ENCODE assay signal across 8 cellular contexts in the genomic region with DNA sequence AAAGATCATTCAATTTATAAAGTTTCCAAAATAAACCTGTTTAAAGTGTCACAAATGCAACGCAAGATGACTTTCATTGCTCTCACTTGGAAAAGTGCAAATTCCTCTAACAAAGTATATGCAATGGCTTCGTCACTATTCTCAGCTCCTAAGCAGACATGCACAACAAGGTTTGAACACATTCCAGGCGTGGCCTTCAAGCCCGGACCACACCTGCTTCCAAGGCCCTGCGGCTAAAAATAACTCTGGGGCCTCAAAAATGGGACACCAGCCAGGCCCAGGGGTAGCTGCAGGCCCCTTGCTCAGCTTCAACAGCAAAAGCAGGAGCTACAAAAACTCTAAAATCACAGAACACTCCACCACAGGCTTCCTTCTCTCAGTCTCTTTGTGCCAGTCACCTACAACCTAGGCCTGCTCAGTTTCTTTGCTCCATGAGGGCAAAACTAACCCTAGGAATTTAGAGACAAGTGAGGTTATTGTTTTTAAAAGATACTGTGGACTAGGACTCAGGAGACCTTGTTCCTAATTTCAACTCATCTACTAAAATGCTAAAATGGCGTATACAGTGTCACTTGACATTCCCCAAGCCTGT. TPM values are rescaled to one million over a fixed set of nuclear protein-coding genes. Genes with fewer than 3 reads are reported as not detected.
DNase-seq lines count a peak whose midpoint lies in the region; ATAC-seq, FAIRE-seq and TF ChIP-seq lines count a peak whose summit lies in the region.

No MANE protein-coding gene starts in this region.

- no peaks in the 10 kb centered on the region for H3K27me3 ChIP-seq in mesendoderm (ENCODE audit: insufficient read depth, low read length, poor library complexity)

- no peak overlapping the region for H3K4me2 ChIP-seq in mesendoderm (ENCODE audit: low read length)

- DNase-seq in stimulated activated naive CD8-positive, alpha-beta T cell treated with anti-CD3 and anti-CD28 coated beads, Interleukin-15, amount 100 ng/mL, for 72 hours = no peak
- no peak for DNase-seq in mesendoderm
- no peak for DNase-seq in amygdala (lab: John Stamatoyannopoulos, UW)
- DNase-seq in HTR-8/SVneo (ENCODE audit: insufficient read length, low spot score) = no peak

- ATAC-seq in stimulated activated naive CD8-positive, alpha-beta T cell treated with anti-CD3 and anti-CD28 coated beads, Interleukin-15, amount 100 ng/mL, for 72 hours = no peak
- ATAC-seq in HG03280 (IDR thresholded peaks at IDR 0.05; ENCODE audit: unreplicated experiment) (no peak), GM21360 (IDR thresholded peaks at IDR 0.05; ENCODE audit: unreplicated experiment) (no peak)

- no CpG with 5 or more reads among the region's 6 CpGs for WGBS in mesendoderm (ENCODE audit: extremely low coverage, insufficient coverage, low lambda C conversion rate)

- H3K4me1 Mint-ChIP-seq in stimulated activated naive CD8-positive, alpha-beta T cell treated with anti-CD3 and anti-CD28 coated beads, Interleukin-15, Interleukin-2, amounts not matched to agents 100 ng/mL and 50 ng/mL, for 24 hours (ENCODE audit: low read depth) = peaks cover 63% of the 10 kb centered on the region
- H3K4me1 Mint-ChIP-seq in stimulated activated naive CD8-positive, alpha-beta T cell treated with anti-CD3 and anti-CD28 coated beads, Interleukin-15, amount 100 ng/mL, for 72 hours = peaks cover 51% of the 10 kb centered on the region
- peaks cover 41% of the 10 kb centered on the region for H3K4me1 Mint-ChIP-seq in brain

- no peaks in the 10 kb centered on the region for H3K79me2 ChIP-seq in mesendoderm (ENCODE audit: control insufficient read depth, insufficient read depth, low read length)

- no peak overlapping the region for H2AK5ac ChIP-seq in mesendoderm (ENCODE audit: low read length)

- H3K36me3 ChIP-seq in mesendoderm (ENCODE audit: control insufficient read depth, insufficient read depth, low read length) = no peaks in the 10 kb centered on the region

- no peak overlapping the region for H3K4me3 Mint-ChIP-seq in stimulated activated naive CD8-positive, alpha-beta T cell treated with anti-CD3 and anti-CD28 coated beads, Interleukin-15, Interleukin-2, amounts not matched to agents 100 ng/mL and 50 ng/mL, for 24 hours
- H3K4me3 Mint-ChIP-seq in stimulated activated naive CD8-positive, alpha-beta T cell treated with anti-CD3 and anti-CD28 coated beads, Interleukin-15, amount 100 ng/mL, for 72 hours = no peak overlapping the region
- peak overlapping the region in 2 of 5 experiments; percentile 8 to 33 for H3K4me3 Mint-ChIP-seq in brain

- no peak overlapping the region for H4K5ac ChIP-seq in mesendoderm (ENCODE audit: low read length)

- H2BK15ac ChIP-seq in mesendoderm (replicated peaks; ENCODE audit: low read depth) = no peak overlapping the region

- H2BK5ac ChIP-seq in mesendoderm (ENCODE audit: low read length) = no peak overlapping the region

- H3K9ac ChIP-seq in mesendoderm (ENCODE audit: low read length) = no peak overlapping the region

- no peaks in the 10 kb centered on the region for H3K4me1 ChIP-seq in mesendoderm (ENCODE audit: control insufficient read depth, low read depth, low read length)

- H3K79me1 ChIP-seq in mesendoderm (ENCODE audit: low read length) = no peaks in the 10 kb centered on the region

- H3K27me3 Mint-ChIP-seq in stimulated activated naive CD8-positive, alpha-beta T cell treated with anti-CD3 and anti-CD28 coated beads, Interleukin-15, Interleukin-2, amounts not matched to agents 100 ng/mL and 50 ng/mL, for 24 hours = no peaks in the 10 kb centered on the region
- H3K27me3 Mint-ChIP-seq in stimulated activated naive CD8-positive, alpha-beta T cell treated with anti-CD3 and anti-CD28 coated beads, Interleukin-15, amount 100 ng/mL, for 72 hours = no peaks in the 10 kb centered on the region
- H3K27me3 Mint-ChIP-seq in brain = no peaks in the 10 kb centered on the region

- no peak overlapping the region for H4K8ac ChIP-seq in mesendoderm (ENCODE audit: low read depth, low read length)

- TF ChIP-seq CTCF in brain (conservative IDR thresholded peaks at IDR 0.05) = no peak

- FAIRE-seq in HTR-8/SVneo (lab: Jason Lieb, UNC) = no peak

- H3K23ac ChIP-seq in mesendoderm (ENCODE audit: low read length) = no peak overlapping the region

- peak overlapping the region; percentile 82 for H3K27ac Mint-ChIP-seq in stimulated activated naive CD8-positive, alpha-beta T cell treated with anti-CD3 and anti-CD28 coated beads, Interleukin-15, Interleukin-2, amounts not matched to agents 100 ng/mL and 50 ng/mL, for 24 hours
- peak overlapping the region in 1 of 2 donors; percentile 31 for H3K27ac Mint-ChIP-seq in stimulated activated naive CD8-positive, alpha-beta T cell treated with anti-CD3 and anti-CD28 coated beads, Interleukin-15, amount 100 ng/mL, for 72 hours
- H3K27ac Mint-ChIP-seq in brain = peak overlapping the region; percentile 13 to 90 (median 67)

- H3K18ac ChIP-seq in mesendoderm (ENCODE audit: low read length) = no peak overlapping the region

- no peaks in the 10 kb centered on the region for H3K9me3 Mint-ChIP-seq in stimulated activated naive CD8-positive, alpha-beta T cell treated with anti-CD3 and anti-CD28 coated beads, Interleukin-15, Interleukin-2, amounts not matched to agents 100 ng/mL and 50 ng/mL, for 24 hours
- H3K9me3 Mint-ChIP-seq in stimulated activated naive CD8-positive, alpha-beta T cell treated with anti-CD3 and anti-CD28 coated beads, Interleukin-15, amount 100 ng/mL, for 72 hours = peaks cover 0 to 3% of the 10 kb centered on the region in 2 donors
- no peaks in the 10 kb centered on the region for H3K9me3 Mint-ChIP-seq in brain

- peak overlapping the region; percentile 79 for H3K4ac ChIP-seq in mesendoderm (ENCODE audit: low read depth, low read length)

- H3K36me3 Mint-ChIP-seq in stimulated activated naive CD8-positive, alpha-beta T cell treated with anti-CD3 and anti-CD28 coated beads, Interleukin-15, Interleukin-2, amounts not matched to agents 100 ng/mL and 50 ng/mL, for 24 hours (ENCODE audit: low read depth) = peaks cover 11% of the 10 kb centered on the region
- peaks cover 14% of the 10 kb centered on the region for H3K36me3 Mint-ChIP-seq in brain

- H3K56ac ChIP-seq in mesendoderm (ENCODE audit: low read length) = no peak overlapping the region

- H3K27ac ChIP-seq in mesendoderm (ENCODE audit: low read depth, low read length) = no peak overlapping the region

- no peak overlapping the region for H2BK120ac ChIP-seq in mesendoderm (ENCODE audit: low read depth, low read length)

- no peak overlapping the region for H3K4me3 ChIP-seq in mesendoderm (ENCODE audit: low read length)

RNA-seq across cellular contexts. Expression of a gene that starts 29.3 kb away (rescaled TPM):
- polyA plus RNA-seq in brain (ENCODE audit: insufficient read depth, low read depth, low replicate concordance) = 33.7 TPM
- 17.9 TPM for polyA plus RNA-seq in mesendoderm (2013, experiment 1 of 2)
- polyA plus RNA-seq in mesendoderm (2013, experiment 2 of 2) = 18.7 TPM
